6 cellular contexts compared by ENCODE assay signal in the genomic region with DNA sequence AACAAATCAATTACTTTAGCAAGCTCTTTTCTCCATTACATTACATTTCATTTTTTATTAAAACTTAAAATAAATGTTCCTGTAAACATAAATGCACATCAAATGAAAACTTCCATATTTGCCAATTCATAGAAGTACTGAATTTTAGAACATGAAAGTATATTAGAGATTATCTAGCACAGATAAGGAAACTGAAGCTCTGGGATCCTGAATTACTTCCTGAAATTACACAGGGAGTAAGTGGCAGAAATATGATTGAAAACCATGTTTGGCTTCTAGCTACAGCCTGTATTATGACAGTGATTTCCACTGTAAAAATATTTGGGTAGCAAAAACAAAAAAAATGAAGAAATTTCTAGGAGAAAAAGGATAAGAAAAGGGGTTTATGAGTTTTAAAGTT.
"Had no signal": no experiment of that assay in that cellular context is flagged by ENCODE, and none has a peak within 500 bp of the region (broad histone marks: within the 10 kb centered on the region; RNA-seq: fewer than 3 reads in every experiment).

No MANE protein-coding gene starts in this region.

- ATAC-seq: HepG2, K562 had no signal

- DNase-seq: IMR-90 had no signal

- H3K4me3 Mint-ChIP-seq: IgD-negative memory B cell had no signal

- H3K4me1 Mint-ChIP-seq: IgD-negative memory B cell had no signal

- H3K4me3 ChIP-seq: K562 had no signal

- FAIRE-seq: HepG2, HTR-8/SVneo, K562 had no signal

- H3K27ac ChIP-seq: HL-60 had no signal

- H3K27me3 Mint-ChIP-seq: IgD-negative memory B cell had no signal

- H3K27ac Mint-ChIP-seq: IgD-negative memory B cell had no signal

- H3K36me3 Mint-ChIP-seq: IgD-negative memory B cell had no signal
